In genomic region chr5:113112435-113112834, GRCh38 we compare ENCODE assay signal across 17 cellular contexts.
DNase-seq lines count a peak whose midpoint lies in the region; ATAC-seq and TF ChIP-seq lines count a peak whose summit lies in the region.
"Had no signal": no experiment of that assay in that cellular context is flagged by ENCODE, and none has a peak within 500 bp of the region (broad histone marks: within the 10 kb centered on the region; RNA-seq: fewer than 3 reads in every experiment).

No MANE protein-coding gene starts in this region.

- no peak overlapping the region for H2BK5ac ChIP-seq in IMR-90 (ENCODE audit: low read depth, low read length, poor library complexity, severe bottlenecking)

- no peak overlapping the region for H4K5ac ChIP-seq in IMR-90 (ENCODE audit: low read depth, low read length)

- H2AK5ac ChIP-seq in IMR-90 (ENCODE audit: low read depth, low read length), result no peak overlapping the region

- H2BK15ac ChIP-seq in IMR-90 (ENCODE audit: low read depth, low read length), result no peak overlapping the region

- no peak overlapping the region for H2BK120ac ChIP-seq in IMR-90 (ENCODE audit: low read depth, low read length)

- H4K8ac ChIP-seq in IMR-90 (ENCODE audit: low read depth in 2 of 2, low read length in 2 of 2), result no peak overlapping the region; a peak in 1 of 4 replicates

- peaks cover 3% of the 10 kb centered on the region for H3K9me1 ChIP-seq in IMR-90 (ENCODE audit: insufficient read depth, low read length)

- no peak overlapping the region for H3K9ac ChIP-seq in IMR-90 (ENCODE audit: low read depth, low read length)

- no peak for TF ChIP-seq RAD21 in IMR-90 (IDR thresholded peaks at IDR 0.05; ENCODE audit: low read length)

- ATAC-seq in IMR-90 (ENCODE audit: low read depth) (peak; percentile 78), GM21619 (IDR thresholded peaks at IDR 0.05; ENCODE audit: unreplicated experiment) (no peak)
- ATAC-seq: activated CD4-positive, alpha-beta T cell treated with anti-CD3 and anti-CD28 coated beads for 36 hours; GM12878; HCT116; K562 had no signal

- H3K4ac ChIP-seq in IMR-90 (ENCODE audit: low read depth, low read length), result no peak overlapping the region

- intact Hi-C loops in IMR-90 (cut with micrococcal nuclease), result no loop called here
- intact Hi-C loops in A673 (cut with micrococcal nuclease; ENCODE audit: unreplicated experiment), result no loop called here

- H3K56ac ChIP-seq in IMR-90 (ENCODE audit: extremely low read depth, insufficient read depth, low read length), result no peak overlapping the region

- no peak overlapping the region for H4K91ac ChIP-seq in IMR-90 (ENCODE audit: insufficient read depth, low read depth, low read length)

- H3K27ac ChIP-seq in IMR-90 (ENCODE audit: insufficient read depth, low read length) (no peak overlapping the region), A673 (ENCODE audit: low read depth, low read length, poor library complexity, severe bottlenecking) (no peak overlapping the region)
- H3K27ac ChIP-seq: spleen had no signal

- H3K27me3 ChIP-seq in IMR-90 (ENCODE audit: control insufficient read depth, insufficient read depth, low read length), result no peaks in the 10 kb centered on the region
- H3K27me3 ChIP-seq in A673 (replicated peaks; ENCODE audit: insufficient read depth, low read depth, low read length, poor library complexity), result no peaks in the 10 kb centered on the region
- H3K27me3 ChIP-seq: spleen had no signal

- no peak overlapping the region for H2AFZ ChIP-seq in IMR-90 (replicated peaks; ENCODE audit: low read length, poor library complexity)

- H3K79me1 ChIP-seq in IMR-90 (ENCODE audit: low read depth in 1 of 2, low read length in 2 of 2), result peaks cover 4 to 7% of the 10 kb centered on the region in 2 experiments; a peak in 2 of 4 replicates

- no CpG with 5 or more reads among the region's 3 CpGs for WGBS in IMR-90 (ENCODE audit: extremely low coverage in 2 of 2, insufficient read length in 1 of 2), 2 experiments

- no peak overlapping the region for H2BK20ac ChIP-seq in IMR-90 (ENCODE audit: low read depth, low read length)

- dilution Hi-C loops in IMR-90 (cut with HindIII; ENCODE audit: low sequenced_read_pairs, unreplicated experiment), result no loop called here

- H3K18ac ChIP-seq in IMR-90 (ENCODE audit: low read depth, low read length), result no peak overlapping the region

- no peak overlapping the region for H3K23ac ChIP-seq in IMR-90 (ENCODE audit: low read depth, low read length)

- peaks cover 4% of the 10 kb centered on the region; the same call in 1 of the 2 replicates for H4K20me1 ChIP-seq in IMR-90 (ENCODE audit: insufficient read depth, low read length)

- H2AK9ac ChIP-seq in IMR-90 (replicated peaks; ENCODE audit: low read depth, low read length, poor library complexity), result no peak overlapping the region

- H3K36me3 ChIP-seq in IMR-90 (ENCODE audit: control insufficient read depth, insufficient read depth, low read length) (peaks cover 12% of the 10 kb centered on the region), A673 (ENCODE audit: insufficient read depth, low read length, poor library complexity, severe bottlenecking) (no peaks in the 10 kb centered on the region)
- H3K36me3 ChIP-seq: spleen had no signal

- TF ChIP-seq CTCF in IMR-90 (conservative IDR thresholded peaks at IDR 0.05; ENCODE audit: low read depth, low read length) (no peak), foreskin fibroblast (IDR thresholded peaks at IDR 0.05; ENCODE audit: low read depth, low read length) (no peak), A673 (conservative IDR thresholded peaks at IDR 0.05; ENCODE audit: low read depth, low read length) (no peak), GM20000 (IDR thresholded peaks at IDR 0.05; ENCODE audit: extremely low read depth, missing control alignments) (no peak)

- no peak overlapping the region for H3K14ac ChIP-seq in IMR-90 (replicated peaks; ENCODE audit: low read depth, low read length)

- H3K9me3 ChIP-seq in IMR-90 (ENCODE audit: control insufficient read depth, insufficient read depth, low read length) (no peaks in the 10 kb centered on the region; the same call in 1 of the 2 replicates), A673 (ENCODE audit: low read depth, low read length, poor library complexity, severe bottlenecking) (no peaks in the 10 kb centered on the region)

- in situ Hi-C loops in IMR-90 (cut with MboI; ENCODE audit: low sequenced_read_pairs), result no loop called here

- H3K4me3 ChIP-seq in IMR-90 (ENCODE audit: insufficient read depth, low read depth, low read length), result no peak overlapping the region
- no peak overlapping the region for H3K4me3 ChIP-seq in foreskin fibroblast (ENCODE audit: low read depth in 1 of 2, low read length in 2 of 2)
- no peak overlapping the region for H3K4me3 ChIP-seq in A673 (ENCODE audit: low read depth, low read length, poor library complexity, severe bottlenecking)
- H3K4me3 ChIP-seq: GM12878, K562, spleen had no signal

- DNase-seq in IMR-90 (peak; percentile 68), astrocyte of the hippocampus (ENCODE audit: low read depth, low spot score) (peak; percentile 75), foreskin fibroblast (peak; percentile 46 to 80), renal cortical epithelial cell (ENCODE audit: low read depth) (peak; percentile 25), A673 (ENCODE audit: low spot score) (no peak), GM20000 (ENCODE audit: low spot score) (no peak)
- DNase-seq: activated CD4-positive, alpha-beta T cell treated with anti-CD3 and anti-CD28 coated beads for 36 hours; activated T-cell treated with anti-CD3 and anti-CD28 coated beads for 4 hours; C1 segment of cervical spinal cord; DND-41; foreskin melanocyte; NCI-H1105; spleen had no signal

- no peak for TF ChIP-seq POLR2A in IMR-90 (IDR thresholded peaks at IDR 0.05; ENCODE audit: low read depth, low read length)

- peaks cover 3% of the 10 kb centered on the region; the same call in 1 of the 2 replicates for H3K4me1 ChIP-seq in IMR-90 (ENCODE audit: control insufficient read depth, insufficient read depth, low read length)
- no peaks in the 10 kb centered on the region for H3K4me1 ChIP-seq in A673 (ENCODE audit: insufficient read depth, low read length, poor library complexity, severe bottlenecking)
- H3K4me1 ChIP-seq: spleen had no signal

- CTCF ChIA-PET in IMR-90 (lab: Yijun Ruan, JAX), result interaction anchor here (0.8 kb wide), 1 partner anchor 23 kb away, joined by 3 read pairs; no protein-coding TSS in a partner anchor
- CTCF ChIA-PET in A673 (lab: Charles Lee), result no interaction called here

- POLR2A ChIA-PET in IMR-90 (lab: Charles Lee; ENCODE audit: unreplicated experiment), result no interaction called here
- POLR2A ChIA-PET in A673 (lab: Charles Lee; ENCODE audit: low non-redundant PET), result no interaction called here

- BruUV-seq in IMR-90 (replicated peaks; lab: Mats Ljungman, UMichigan) (no TSS peak), A673 (replicated peaks; lab: Mats Ljungman, UMichigan) (no TSS peak)

- no peak overlapping the region for H3K4me2 ChIP-seq in IMR-90 (ENCODE audit: low read depth, low read length)

TF ChIP-seq in IMR-90, 13 proteins besides CTCF, POLR2A, EP300 and RAD21:
- TF ChIP-seq USF2 (IDR thresholded peaks at IDR 0.05; ENCODE audit: low read depth, low read length) (no peak), SMC3 (IDR thresholded peaks at IDR 0.05; ENCODE audit: low read depth, low read length) (no peak), RCOR1 (IDR thresholded peaks at IDR 0.05; ENCODE audit: insufficient replicate concordance, low read length) (no peak), MXI1 (IDR thresholded peaks at IDR 0.05; ENCODE audit: borderline replicate concordance, low read depth, low read length) (peak; percentile 60; the same call in 1 of the 2 replicates)

Comparison
In these comparisons a context has a peak if more than half of its experiments do, and no peak if none do; other contexts are left out.
1. DNase-seq: peak in IMR-90 (single experiment), astrocyte of the hippocampus (single experiment), foreskin fibroblast (2 of 2) and renal cortical epithelial cell (single experiment); none in A673 (single experiment) and GM20000 (single experiment).